Comparison of ENCODE assay signal across 25 cellular contexts in genomic region chr1:57210881-57211280, GRCh38.
"Had no signal": no experiment of that assay in that cellular context is flagged by ENCODE, and none has a peak within 500 bp of the region (broad histone marks: within the 10 kb centered on the region; RNA-seq: fewer than 3 reads in every experiment).

No MANE protein-coding gene starts in this region.

- H3K27ac ChIP-seq: colonic mucosa, epithelial cell of prostate, esophagus squamous epithelium, gastrocnemius medialis, heart right ventricle, left lung, lower lobe of right lung had no signal

- H3K4me3 ChIP-seq: colonic mucosa, esophagus squamous epithelium, gastrocnemius medialis, heart right ventricle, left lung, lower lobe of right lung had no signal

- ATAC-seq: effector memory CD8-positive, alpha-beta T cell; esophagus mucosa; gastrocnemius medialis; heart right ventricle; left cardiac atrium; left lung; left ventricle myocardium superior; lower lobe of right lung had no signal

- DNase-seq: colonic mucosa; cortex of kidney; effector CD8-positive, alpha-beta T cell; effector memory CD8-positive, alpha-beta T cell; endodermal cell; erythroblast; esophagus squamous epithelium; foreskin fibroblast; foreskin melanocyte; gastrocnemius medialis; glutamatergic neuron; head of caudate nucleus; heart right ventricle; hippocampal formation; left cardiac atrium; left lung; left ventricle myocardium superior; lower lobe of right lung; mesenchymal stem cell; midbrain had no signal

- H3K36me3 ChIP-seq: colonic mucosa, esophagus squamous epithelium, gastrocnemius medialis, heart right ventricle, left lung, lower lobe of right lung had no signal

- FAIRE-seq: endometrium, islet of Langerhans, keratinocyte had no signal

- H3K4me1 ChIP-seq: colonic mucosa, esophagus squamous epithelium, gastrocnemius medialis, left lung, lower lobe of right lung had no signal

- H3K27me3 ChIP-seq: colonic mucosa, esophagus squamous epithelium, gastrocnemius medialis, heart right ventricle, left lung had no signal
